ENCODE assay signal across 8 cellular contexts in the genomic region with DNA sequence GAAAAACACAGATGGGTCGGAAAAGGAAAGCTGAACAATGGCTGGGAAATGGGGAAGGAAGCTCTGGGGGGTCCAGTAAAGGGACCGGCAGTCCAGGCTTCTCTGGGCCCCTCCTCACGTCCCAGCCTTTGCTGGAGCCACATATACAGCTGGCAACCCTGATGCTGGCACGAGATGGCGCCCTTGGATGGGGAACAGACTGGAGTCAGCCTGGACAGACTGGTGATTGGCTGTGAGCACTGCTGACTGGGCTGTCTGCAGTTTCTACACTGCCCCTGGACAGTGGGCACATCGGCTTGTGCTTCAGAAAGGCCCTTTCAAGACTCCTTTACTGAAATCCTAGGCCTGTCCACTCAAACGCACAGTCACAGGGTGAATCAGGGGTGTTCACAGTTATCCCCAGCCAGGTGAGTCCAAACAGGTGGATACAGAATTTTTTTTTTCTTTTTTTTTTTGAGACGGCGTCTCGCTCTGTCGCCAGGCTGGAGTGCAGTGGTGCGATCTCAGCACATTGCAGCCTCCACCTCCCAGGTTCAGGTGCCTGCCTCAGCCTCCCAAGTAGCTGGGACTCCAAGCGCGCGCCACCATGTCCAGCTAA. TPM values are rescaled to one million over a fixed set of nuclear protein-coding genes. Genes with fewer than 3 reads are reported as not detected.
A peak's percentile ranks its signal among the peaks of the same experiment; 100 is the strongest.
DNase-seq lines count a peak whose midpoint lies in the region; ATAC-seq and TF ChIP-seq lines count a peak whose summit lies in the region.

No MANE protein-coding gene starts in this region.

- DNase-seq in NCI-H524 (lab: John Stamatoyannopoulos, UW) (peak; percentile 68 to 76), NCI-H524 treated with DMSO at 0.1 percent for 48 hours (lab: John Stamatoyannopoulos, UW) (no peak), NCI-H187 treated with DMSO at 0.1 percent for 48 hours (lab: John Stamatoyannopoulos, UW) (peak; percentile 36), T1000 (lab: John Stamatoyannopoulos, UW) (peak; percentile 50), body of pancreas (peak; percentile 90 to 93 (median 90)), iPS-NIHi7 (ENCODE audit: extremely low spot score) (peak; percentile 94), smooth muscle cell of the brain vasculature (ENCODE audit: low read depth, low spot score) (peak; percentile 44)

- H3K4me3 ChIP-seq in body of pancreas = no peak overlapping the region

- H3K9me3 ChIP-seq in body of pancreas = no peaks in the 10 kb centered on the region

- TF ChIP-seq POLR2A in body of pancreas (IDR thresholded peaks at IDR 0.05) = no peak
- TF ChIP-seq POLR2A in GM18505 (IDR thresholded peaks at IDR 0.05; ENCODE audit: borderline replicate concordance, extremely low read depth, insufficient read depth, insufficient read length) = no peak

- WGBS in body of pancreas, 2 donors = 37 to 42% methylated on average over 14 to 15 of the region's 15 CpGs

- intact Hi-C loops in body of pancreas (cut with DNase I) = no loop called here

- H3K27me3 ChIP-seq in body of pancreas = no peaks in the 10 kb centered on the region

- TF ChIP-seq CTCF in body of pancreas (IDR thresholded peaks at IDR 0.05) = peak; percentile 58 to 94 (median 92)

- no peaks in the 10 kb centered on the region for H3K36me3 ChIP-seq in body of pancreas (replicated peaks in 1 of 2; ENCODE audit: insufficient read depth in 1 of 2, low read depth in 2 of 2)

- H3K27ac ChIP-seq in body of pancreas = no peak overlapping the region

- H3K4me1 ChIP-seq in body of pancreas = peaks cover 17% of the 10 kb centered on the region

- ATAC-seq in body of pancreas (peak; percentile 83), GM18505 (IDR thresholded peaks at IDR 0.05; ENCODE audit: unreplicated experiment) (no peak)

RNA-seq across cellular contexts. Expression of a gene that starts 31.1 kb away (rescaled TPM):
- 10 to 100 TPM; 11.2 to 20.1 TPM for total RNA-seq in body of pancreas
